1 cellular context compared by ENCODE assay signal in the genomic region with DNA sequence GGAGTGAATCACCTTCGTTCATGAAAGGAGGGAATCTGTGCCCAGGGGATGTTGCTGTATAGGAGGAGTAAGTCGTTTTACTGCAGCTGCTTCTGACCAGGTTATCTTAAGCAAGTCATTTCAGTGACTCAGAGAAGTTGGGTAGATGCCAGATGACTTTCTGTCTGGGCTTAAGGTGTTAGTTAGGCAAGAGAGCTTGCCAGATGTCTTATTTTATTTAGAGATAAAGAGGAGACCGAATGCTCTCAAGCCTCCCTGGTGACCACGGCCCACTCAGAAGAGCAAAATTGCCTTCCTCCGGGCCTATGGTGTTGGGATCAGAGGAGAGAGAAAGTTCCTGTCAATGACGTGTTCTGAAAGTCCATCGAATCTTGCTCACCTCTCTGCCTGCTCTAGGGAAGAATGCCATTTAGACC.
TF ChIP-seq lines count a peak whose summit lies in the region.

No MANE protein-coding gene starts in this region.

TF ChIP-seq in HepG2, 621 proteins besides CTCF, POLR2A, EP300 and RAD21 (continued from another document):
- TF ChIP-seq, protein P1, sequence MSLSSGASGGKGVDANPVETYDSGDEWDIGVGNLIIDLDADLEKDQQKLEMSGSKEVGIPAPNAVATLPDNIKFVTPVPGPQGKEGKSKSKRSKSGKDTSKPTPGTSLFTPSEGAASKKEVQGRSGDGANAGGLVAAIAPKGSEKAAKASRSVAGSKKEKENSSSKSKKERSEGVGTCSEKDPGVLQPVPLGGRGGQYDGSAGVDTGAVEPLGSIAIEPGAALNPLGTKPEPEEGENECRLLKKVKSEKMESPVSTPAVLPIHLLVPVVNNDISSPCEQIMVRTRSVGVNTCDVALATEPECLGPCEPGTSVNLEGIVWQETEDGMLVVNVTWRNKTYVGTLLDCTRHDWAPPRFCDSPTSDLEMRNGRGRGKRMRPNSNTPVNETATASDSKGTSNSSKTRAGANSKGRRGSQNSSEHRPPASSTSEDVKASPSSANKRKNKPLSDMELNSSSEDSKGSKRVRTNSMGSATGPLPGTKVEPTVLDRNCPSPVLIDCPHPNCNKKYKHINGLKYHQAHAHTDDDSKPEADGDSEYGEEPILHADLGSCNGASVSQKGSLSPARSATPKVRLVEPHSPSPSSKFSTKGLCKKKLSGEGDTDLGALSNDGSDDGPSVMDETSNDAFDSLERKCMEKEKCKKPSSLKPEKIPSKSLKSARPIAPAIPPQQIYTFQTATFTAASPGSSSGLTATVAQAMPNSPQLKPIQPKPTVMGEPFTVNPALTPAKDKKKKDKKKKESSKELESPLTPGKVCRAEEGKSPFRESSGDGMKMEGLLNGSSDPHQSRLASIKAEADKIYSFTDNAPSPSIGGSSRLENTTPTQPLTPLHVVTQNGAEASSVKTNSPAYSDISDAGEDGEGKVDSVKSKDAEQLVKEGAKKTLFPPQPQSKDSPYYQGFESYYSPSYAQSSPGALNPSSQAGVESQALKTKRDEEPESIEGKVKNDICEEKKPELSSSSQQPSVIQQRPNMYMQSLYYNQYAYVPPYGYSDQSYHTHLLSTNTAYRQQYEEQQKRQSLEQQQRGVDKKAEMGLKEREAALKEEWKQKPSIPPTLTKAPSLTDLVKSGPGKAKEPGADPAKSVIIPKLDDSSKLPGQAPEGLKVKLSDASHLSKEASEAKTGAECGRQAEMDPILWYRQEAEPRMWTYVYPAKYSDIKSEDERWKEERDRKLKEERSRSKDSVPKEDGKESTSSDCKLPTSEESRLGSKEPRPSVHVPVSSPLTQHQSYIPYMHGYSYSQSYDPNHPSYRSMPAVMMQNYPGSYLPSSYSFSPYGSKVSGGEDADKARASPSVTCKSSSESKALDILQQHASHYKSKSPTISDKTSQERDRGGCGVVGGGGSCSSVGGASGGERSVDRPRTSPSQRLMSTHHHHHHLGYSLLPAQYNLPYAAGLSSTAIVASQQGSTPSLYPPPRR (CRISPR knock-in tag; IDR thresholded peaks at IDR 0.05; ENCODE audit: borderline replicate concordance): no peak
- TF ChIP-seq ZBTB8A (CRISPR knock-in tag; IDR thresholded peaks at IDR 0.05; ENCODE audit: borderline replicate concordance, low read depth): no peak
- TF ChIP-seq, protein P2, sequence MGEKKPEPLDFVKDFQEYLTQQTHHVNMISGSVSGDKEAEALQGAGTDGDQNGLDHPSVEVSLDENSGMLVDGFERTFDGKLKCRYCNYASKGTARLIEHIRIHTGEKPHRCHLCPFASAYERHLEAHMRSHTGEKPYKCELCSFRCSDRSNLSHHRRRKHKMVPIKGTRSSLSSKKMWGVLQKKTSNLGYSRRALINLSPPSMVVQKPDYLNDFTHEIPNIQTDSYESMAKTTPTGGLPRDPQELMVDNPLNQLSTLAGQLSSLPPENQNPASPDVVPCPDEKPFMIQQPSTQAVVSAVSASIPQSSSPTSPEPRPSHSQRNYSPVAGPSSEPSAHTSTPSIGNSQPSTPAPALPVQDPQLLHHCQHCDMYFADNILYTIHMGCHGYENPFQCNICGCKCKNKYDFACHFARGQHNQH (CRISPR knock-in tag; IDR thresholded peaks at IDR 0.05): no peak
- TF ChIP-seq ZNF296 (CRISPR knock-in tag; conservative IDR thresholded peaks at IDR 0.05): no peak
